8 cellular contexts compared by ENCODE assay signal in the genomic region with DNA sequence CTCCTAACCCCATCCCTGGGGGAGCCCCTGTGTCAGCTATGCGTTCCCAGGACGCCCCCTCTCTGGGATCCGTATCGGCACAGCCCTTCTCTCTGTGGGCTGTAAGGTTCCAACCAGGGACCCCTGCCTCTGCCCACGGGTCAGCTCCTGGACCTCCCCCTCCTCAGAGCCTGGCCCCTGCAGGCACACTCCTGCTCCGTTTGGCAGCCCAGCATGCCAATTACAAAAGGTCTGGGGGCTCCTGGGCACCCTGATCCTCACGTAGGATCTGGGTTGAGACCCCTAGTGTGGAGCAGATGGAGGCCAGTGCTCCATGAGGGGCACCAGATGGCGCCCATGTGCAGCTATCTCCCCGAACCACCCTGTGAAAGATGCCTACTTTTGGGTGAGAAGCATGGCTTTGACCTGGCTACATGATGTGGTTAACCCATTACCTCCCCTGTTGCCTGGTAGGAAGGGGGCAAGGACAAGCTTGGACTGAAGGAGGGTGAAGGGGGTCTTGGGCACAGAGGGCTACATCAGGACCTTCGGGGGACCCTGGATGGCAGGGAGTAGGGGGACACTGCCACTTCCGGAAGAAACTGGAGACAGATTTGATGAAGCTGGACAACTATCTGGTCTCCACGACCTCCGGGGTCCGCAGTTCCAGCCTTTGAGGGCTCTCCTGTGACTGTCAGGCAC. TPM values are rescaled to one million over a fixed set of nuclear protein-coding genes. Genes with fewer than 3 reads are reported as not detected.
DNase-seq lines count a peak whose midpoint lies in the region; ATAC-seq and TF ChIP-seq lines count a peak whose summit lies in the region.

No MANE protein-coding gene starts in this region.

- H3K27me3 ChIP-seq in Loucy (ENCODE audit: insufficient read depth, low read length, poor library complexity, severe bottlenecking) = no peaks in the 10 kb centered on the region
- H3K27me3 ChIP-seq in left lung = no peaks in the 10 kb centered on the region
- no peaks in the 10 kb centered on the region for H3K27me3 ChIP-seq in trophoblast cell (ENCODE audit: insufficient read depth, low read length)

- H4K20me1 ChIP-seq in Loucy (ENCODE audit: insufficient read depth, low read length, poor library complexity, severe bottlenecking) = no peaks in the 10 kb centered on the region

- no peak overlapping the region for H2BK12ac ChIP-seq in trophoblast cell (ENCODE audit: low read length)

- WGBS in trophoblast cell (ENCODE audit: extremely low coverage, insufficient coverage, insufficient read length) = no CpG with 5 or more reads among the region's 14 CpGs

- ATAC-seq in left lung (peak; percentile 6), HG02973 (IDR thresholded peaks at IDR 0.05; ENCODE audit: unreplicated experiment) (no peak)

- no peak overlapping the region for H3K18ac ChIP-seq in trophoblast cell (ENCODE audit: low read length)

- H2AFZ ChIP-seq in Loucy (ENCODE audit: low read length) (peak overlapping the region; percentile 86), trophoblast cell (ENCODE audit: insufficient read depth, low read length, poor library complexity) (no peak overlapping the region)

- DNase-seq in DMS53 (lab: John Stamatoyannopoulos, UW) (peak; percentile 60), DMS53 treated with DMSO at 0.1 percent for 48 hours (lab: John Stamatoyannopoulos, UW; ENCODE audit: unreplicated experiment) (no peak), left lung (no peak), hypothalamus (lab: John Stamatoyannopoulos, UW) (no peak), trophoblast cell (no peak)
- peak; percentile 22 for DNase-seq in activated naive CD4-positive, alpha-beta T cell treated with anti-CD3 and anti-CD28 coated beads, Interleukin-2, amount 50 U/mL, for 16 hours

- no peak overlapping the region for H4K91ac ChIP-seq in trophoblast cell (ENCODE audit: low read depth, low read length)

- H3K4ac ChIP-seq in trophoblast cell (ENCODE audit: low read depth, low read length) = no peak overlapping the region

- H3K9me3 ChIP-seq in Loucy (ENCODE audit: insufficient read depth, low read depth, low read length) = no peaks in the 10 kb centered on the region
- H3K9me3 ChIP-seq in left lung = no peaks in the 10 kb centered on the region
- H3K9me3 ChIP-seq in trophoblast cell (ENCODE audit: insufficient read depth, low read depth, low read length) = no peaks in the 10 kb centered on the region

- H3F3A ChIP-seq in Loucy (ENCODE audit: low read depth) = no peaks in the 10 kb centered on the region

- H3K23ac ChIP-seq in trophoblast cell (ENCODE audit: low read length) = no peak overlapping the region

- no peak overlapping the region for H4K8ac ChIP-seq in trophoblast cell (ENCODE audit: low read depth, low read length)

- TF ChIP-seq CTCF in Loucy (conservative IDR thresholded peaks at IDR 0.05; ENCODE audit: low read length) = peak; percentile 85
- TF ChIP-seq CTCF in left lung (IDR thresholded peaks at IDR 0.05) = no peak

- peaks cover 11% of the 10 kb centered on the region for H3K79me1 ChIP-seq in trophoblast cell (ENCODE audit: low read length)

- H2BK5ac ChIP-seq in trophoblast cell (ENCODE audit: low read depth, low read length, poor library complexity) = no peak overlapping the region

- H2AK5ac ChIP-seq in trophoblast cell (ENCODE audit: low read length) = no peak overlapping the region

- H3K4me3 ChIP-seq in Loucy (ENCODE audit: low read length, poor library complexity, severe bottlenecking) (peak overlapping the region; percentile 68), left lung (peak overlapping the region in 1 of 2 donors; percentile 35), trophoblast cell (ENCODE audit: low read depth, low read length) (no peak overlapping the region)

- intact Hi-C loops in left lung (cut with DNase I) = no loop called here

- no peaks in the 10 kb centered on the region for H3K9me2 ChIP-seq in Loucy (replicated peaks; ENCODE audit: low read depth, low read length)

- no peak overlapping the region for H2BK120ac ChIP-seq in trophoblast cell (ENCODE audit: insufficient read depth, low read length, poor library complexity)

- H3K4me1 ChIP-seq in Loucy (ENCODE audit: insufficient read depth, low read length, poor library complexity, severe bottlenecking) (peaks cover 22% of the 10 kb centered on the region), left lung (peaks cover 7 to 40% of the 10 kb centered on the region in 2 donors), trophoblast cell (ENCODE audit: control insufficient read depth in 1 of 2, insufficient read depth in 2 of 2, low read length in 2 of 2) (peaks cover 14 to 22% of the 10 kb centered on the region in 2 experiments)

- H3K27ac ChIP-seq in left lung (peak overlapping the region; percentile 71 to 90), trophoblast cell (ENCODE audit: low read depth, low read length) (no peak overlapping the region)

- no peak overlapping the region for H3K14ac ChIP-seq in trophoblast cell (ENCODE audit: low read length)

- H3K79me2 ChIP-seq in Loucy (ENCODE audit: insufficient read depth, low read length) (no peaks in the 10 kb centered on the region), trophoblast cell (ENCODE audit: control insufficient read depth, insufficient read depth, low read length, poor library complexity) (no peaks in the 10 kb centered on the region)

- H3K36me3 ChIP-seq in Loucy (ENCODE audit: insufficient read depth, low read length) = peaks cover 2% of the 10 kb centered on the region; the same call in 1 of the 2 replicates
- H3K36me3 ChIP-seq in left lung = peaks cover 0 to 17% of the 10 kb centered on the region in 2 donors
- H3K36me3 ChIP-seq in trophoblast cell (ENCODE audit: control insufficient read depth in 1 of 2, insufficient read depth in 2 of 2, low read length in 2 of 2) = peaks cover 3 to 10% of the 10 kb centered on the region in 2 experiments

- H4K12ac ChIP-seq in trophoblast cell (ENCODE audit: low read depth, low read length) = no peak overlapping the region

- H3K9ac ChIP-seq in Loucy (ENCODE audit: low read depth, low read length, poor library complexity, severe bottlenecking) (peak overlapping the region; percentile 64), trophoblast cell (ENCODE audit: low read length) (no peak overlapping the region)

- H3K4me2 ChIP-seq in Loucy (ENCODE audit: low read depth, low read length, poor library complexity, severe bottlenecking) (peak overlapping the region; percentile 83), trophoblast cell (ENCODE audit: low read length) (no peak overlapping the region)

RNA-seq across cellular contexts. Expression of a gene that starts 9.0 kb away (rescaled TPM):
- under 1 TPM; 0.31 to 0.55 TPM for total RNA-seq in left lung
- polyA plus RNA-seq in trophoblast cell (2013) = 0.07 and 0.10 TPM in 2 replicates

RNA-seq across cellular contexts. Expression of a gene that starts 43.5 kb away (rescaled TPM):
- 10 to 100 TPM; 52.4 to 67.9 TPM for total RNA-seq in left lung
- polyA plus RNA-seq in trophoblast cell (2013) = 19.1 and 19.5 TPM in 2 replicates

Comparison
In these comparisons a context has a peak if more than half of its experiments do, and no peak if none do; other contexts are left out.
1. DNase-seq: peak in DMS53 (single experiment) and activated naive CD4-positive, alpha-beta T cell treated with anti-CD3 and anti-CD28 coated beads, Interleukin-2, amount 50 U/mL, for 16 hours (single experiment); none in DMS53 treated with DMSO at 0.1 percent for 48 hours (single experiment), left lung (0 of 2), hypothalamus (0 of 51) and trophoblast cell (0 of 2).